In genomic region chr5:138470322-138471285, GRCh38 we compare ENCODE assay signal across 18 cellular contexts. TPM values are rescaled to one million over a fixed set of nuclear protein-coding genes. Genes with fewer than 3 reads are reported as not detected.
DNase-seq lines count a peak whose midpoint lies in the region; ATAC-seq, FAIRE-seq and TF ChIP-seq lines count a peak whose summit lies in the region.
"Had no signal": no experiment of that assay in that cellular context is flagged by ENCODE, and none has a peak within 500 bp of the region (broad histone marks: within the 10 kb centered on the region; RNA-seq: fewer than 3 reads in every experiment).

No MANE protein-coding gene starts in this region.

- no peaks in the 10 kb centered on the region for H3K9me2 ChIP-seq in hepatocyte (replicated peaks; ENCODE audit: insufficient read depth)

- H3K9me3 ChIP-seq in hepatocyte (ENCODE audit: low read depth) = no peaks in the 10 kb centered on the region
- no peaks in the 10 kb centered on the region for H3K9me3 ChIP-seq in suprapubic skin
- H3K9me3 ChIP-seq: sigmoid colon, thyroid gland had no signal

- H3K4me2 ChIP-seq in hepatocyte = no peak overlapping the region

- FAIRE-seq in HTR-8/SVneo (lab: Jason Lieb, UNC) = no peak
- FAIRE-seq: D721Med, H54 had no signal

- H3K9me3 Mint-ChIP-seq in activated naive CD8-positive, alpha-beta T cell treated with anti-CD3 and anti-CD28 coated beads, Interleukin-2, amount 50 U/mL, for 24 hours = no peaks in the 10 kb centered on the region
- H3K9me3 Mint-ChIP-seq: central memory CD8-positive, alpha-beta T cell had no signal

- H3K4me1 ChIP-seq in hepatocyte (ENCODE audit: insufficient read depth) = no peaks in the 10 kb centered on the region
- H3K4me1 ChIP-seq in suprapubic skin = peaks cover 57% of the 10 kb centered on the region

- no peak for TF ChIP-seq POLR2A in suprapubic skin (IDR thresholded peaks at IDR 0.05)

- H3K4me3 ChIP-seq in hepatocyte (no peak overlapping the region), suprapubic skin (no peak overlapping the region)
- H3K4me3 ChIP-seq: sigmoid colon, SK-N-MC, thyroid gland had no signal

- H3K36me3 Mint-ChIP-seq in activated naive CD8-positive, alpha-beta T cell treated with anti-CD3 and anti-CD28 coated beads, Interleukin-2, amount 50 U/mL, for 24 hours (ENCODE audit: low read depth) = peaks cover 25% of the 10 kb centered on the region

- DNase-seq in NCI-H2227 (lab: John Stamatoyannopoulos, UW; ENCODE audit: unreplicated experiment) (peak; percentile 61), NCI-H2227 treated with DMSO at 0.1 percent for 48 hours (lab: John Stamatoyannopoulos, UW) (no peak), SW480 (ENCODE audit: low spot score) (peak; percentile 92), hepatocyte (ENCODE audit: low spot score) (peak; percentile 78), suprapubic skin (ENCODE audit: low spot score in 2 of 2) (no peak), HTR-8/SVneo (ENCODE audit: insufficient read length, low spot score) (no peak)
- DNase-seq in activated naive CD8-positive, alpha-beta T cell treated with anti-CD3 and anti-CD28 coated beads, Interleukin-2, amount 50 U/mL, for 24 hours = no peak
- DNase-seq: activated gamma-delta T cell, erythroblast, NCI-H1436, NCI-H748 treated with DMSO at 0.1 percent for 48 hours had no signal

- no peak for ATAC-seq in GM18520 (IDR thresholded peaks at IDR 0.05; ENCODE audit: unreplicated experiment)
- ATAC-seq in activated naive CD8-positive, alpha-beta T cell treated with anti-CD3 and anti-CD28 coated beads, Interleukin-2, amount 50 U/mL, for 24 hours = no peak

- H3K27ac ChIP-seq in hepatocyte = no peak overlapping the region
- peak overlapping the region; percentile 31 for H3K27ac ChIP-seq in suprapubic skin
- H3K27ac ChIP-seq: SK-N-MC, thyroid gland had no signal

- H3K27me3 Mint-ChIP-seq in activated naive CD8-positive, alpha-beta T cell treated with anti-CD3 and anti-CD28 coated beads, Interleukin-2, amount 50 U/mL, for 24 hours = peaks cover 8% of the 10 kb centered on the region
- H3K27me3 Mint-ChIP-seq: central memory CD8-positive, alpha-beta T cell had no signal

- H4K20me1 ChIP-seq in hepatocyte (ENCODE audit: insufficient read depth, poor library complexity, severe bottlenecking) = peaks cover 24% of the 10 kb centered on the region

- no peak overlapping the region for H2AFZ ChIP-seq in hepatocyte

- no peaks in the 10 kb centered on the region for H3K36me3 ChIP-seq in hepatocyte (replicated peaks; ENCODE audit: insufficient read depth, low read depth)
- H3K36me3 ChIP-seq in suprapubic skin = peaks cover 15% of the 10 kb centered on the region
- H3K36me3 ChIP-seq: sigmoid colon had no signal

- 90% methylated on average over 4 of the region's 4 CpGs for WGBS in hepatocyte (ENCODE audit: low lambda C conversion rate, missing lambda C conversion rate)
- WGBS in suprapubic skin = 52% methylated on average over 4 of the region's 4 CpGs

- no peak for TF ChIP-seq EP300 in suprapubic skin (IDR thresholded peaks at IDR 0.05)

- TF ChIP-seq CTCF in hepatocyte (IDR thresholded peaks at IDR 0.05; ENCODE audit: poor library complexity) (no peak), suprapubic skin (IDR thresholded peaks at IDR 0.05) (no peak)

- no peaks in the 10 kb centered on the region for H3K79me2 ChIP-seq in hepatocyte

- H3K4me1 Mint-ChIP-seq in activated naive CD8-positive, alpha-beta T cell treated with anti-CD3 and anti-CD28 coated beads, Interleukin-2, amount 50 U/mL, for 24 hours = peaks cover 24% of the 10 kb centered on the region

- no peak overlapping the region for H3K27ac Mint-ChIP-seq in activated naive CD8-positive, alpha-beta T cell treated with anti-CD3 and anti-CD28 coated beads, Interleukin-2, amount 50 U/mL, for 24 hours

- no peak overlapping the region for H3K4me3 Mint-ChIP-seq in activated naive CD8-positive, alpha-beta T cell treated with anti-CD3 and anti-CD28 coated beads, Interleukin-2, amount 50 U/mL, for 24 hours
- H3K4me3 Mint-ChIP-seq: central memory CD8-positive, alpha-beta T cell had no signal

- H3K27me3 ChIP-seq in hepatocyte = no peaks in the 10 kb centered on the region
- H3K27me3 ChIP-seq in suprapubic skin = no peaks in the 10 kb centered on the region
- H3K27me3 ChIP-seq: sigmoid colon, thyroid gland had no signal

RNA-seq across cellular contexts. Expression of gene EGR1, which starts 5.3 kb away (rescaled TPM):
- total RNA-seq in hepatocyte (64.2 and 95.4 TPM in 2 replicates), suprapubic skin (100 to 1,000 TPM; 130 to 445 (median 257) TPM)
- 336 and 434 TPM in 2 replicates for polyA plus RNA-seq in hepatocyte

RNA-seq across cellular contexts. Expression of gene REEP2, which starts 31.7 kb away (rescaled TPM):
- total RNA-seq in hepatocyte (0.67 and 3.2 TPM in 2 replicates), suprapubic skin (1 to 10 TPM; 1.5 to 2.6 (median 1.8) TPM)
- polyA plus RNA-seq in hepatocyte = 0.66 and 1.9 TPM in 2 replicates

Comparison
In these comparisons a context has a peak if more than half of its experiments do, and no peak if none do; other contexts are left out.
1. DNase-seq: peak in NCI-H2227 (single experiment), SW480 (single experiment) and hepatocyte (single experiment); none in NCI-H2227 treated with DMSO at 0.1 percent for 48 hours (single experiment), suprapubic skin (0 of 2), HTR-8/SVneo (single experiment) and activated naive CD8-positive, alpha-beta T cell treated with anti-CD3 and anti-CD28 coated beads, Interleukin-2, amount 50 U/mL, for 24 hours (single experiment).